9 cellular contexts compared by ENCODE assay signal in the genomic region with DNA sequence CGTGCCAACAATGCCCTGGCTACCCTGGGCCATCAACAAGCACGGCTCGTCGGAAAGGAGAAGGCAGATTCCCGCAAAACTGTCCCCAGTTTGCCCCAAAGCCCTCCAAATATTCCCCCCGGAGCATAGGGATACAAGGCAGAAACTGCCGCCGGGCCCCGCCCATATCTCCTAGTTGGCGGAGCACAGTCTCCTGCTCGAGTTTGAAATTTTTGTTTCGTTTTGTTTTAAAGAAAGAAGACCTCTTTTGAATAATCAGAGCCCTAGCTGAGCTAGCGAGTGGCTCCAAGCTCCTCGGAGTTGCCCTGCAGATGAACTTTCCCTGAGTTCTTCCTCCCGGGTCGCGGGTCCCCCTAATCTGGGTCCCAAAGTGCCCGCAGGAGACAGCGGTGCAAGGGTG.
DNase-seq lines count a peak whose midpoint lies in the region; ATAC-seq and TF ChIP-seq lines count a peak whose summit lies in the region.
"Had no signal": no experiment of that assay in that cellular context is flagged by ENCODE, and none has a peak within 500 bp of the region (broad histone marks: within the 10 kb centered on the region; RNA-seq: fewer than 3 reads in every experiment).

No MANE protein-coding gene starts in this region.

- TF ChIP-seq CTCF in AG04450 (IDR thresholded peaks at IDR 0.05; ENCODE audit: low read depth, low read length) (no peak), IMR-90 (conservative IDR thresholded peaks at IDR 0.05; ENCODE audit: low read depth, low read length) (no peak), endodermal cell (conservative IDR thresholded peaks at IDR 0.05) (no peak)

- no peak for TF ChIP-seq POLR2A in IMR-90 (IDR thresholded peaks at IDR 0.05; ENCODE audit: low read depth, low read length)

- H2BK20ac ChIP-seq in IMR-90 (ENCODE audit: low read depth, low read length), result no peak overlapping the region

- H3K18ac ChIP-seq in IMR-90 (ENCODE audit: low read depth, low read length), result no peak overlapping the region

- no TSS peak for BruUV-seq in IMR-90 (replicated peaks; lab: Mats Ljungman, UMichigan)

- H3K9me3 Mint-ChIP-seq in endodermal cell, result peaks cover 46% of the 10 kb centered on the region
- peaks cover 0 to 16% (median 4%) of the 10 kb centered on the region in 11 donors for H3K9me3 Mint-ChIP-seq in naive thymus-derived CD4-positive, alpha-beta T cell

- H2BK15ac ChIP-seq in IMR-90 (ENCODE audit: low read depth, low read length), result no peak overlapping the region

- H3K36me3 ChIP-seq in IMR-90 (ENCODE audit: control insufficient read depth, insufficient read depth, low read length), result no peaks in the 10 kb centered on the region
- H3K36me3 ChIP-seq in endodermal cell (ENCODE audit: control insufficient read depth, insufficient read depth, low read length), result no peaks in the 10 kb centered on the region
- no peaks in the 10 kb centered on the region for H3K36me3 ChIP-seq in naive thymus-derived CD4-positive, alpha-beta T cell (ENCODE audit: control insufficient read depth in 2 of 3, insufficient read depth in 3 of 3, low read length in 3 of 3)

- H3K27me3 Mint-ChIP-seq in endodermal cell (ENCODE audit: insufficient read depth), result peaks cover 5% of the 10 kb centered on the region
- H3K27me3 Mint-ChIP-seq in naive thymus-derived CD4-positive, alpha-beta T cell, result peaks cover 30 to 68% (median 51%) of the 10 kb centered on the region in 5 donors

- in situ Hi-C loops in IMR-90 (cut with MboI; ENCODE audit: low sequenced_read_pairs), result no loop called here

- H3K9me3 ChIP-seq in AG04450 (ENCODE audit: control insufficient read depth, insufficient read depth, low read length) (no peaks in the 10 kb centered on the region; the same call in 1 of the 2 replicates), IMR-90 (ENCODE audit: control insufficient read depth, insufficient read depth, low read length) (peaks cover 8% of the 10 kb centered on the region; the same call in 1 of the 2 replicates), endodermal cell (ENCODE audit: control insufficient read depth, low read length) (no peaks in the 10 kb centered on the region)
- H3K9me3 ChIP-seq in naive thymus-derived CD4-positive, alpha-beta T cell (ENCODE audit: control insufficient read depth in 2 of 3, low read length in 3 of 3), result no peaks in the 10 kb centered on the region

- no peak overlapping the region for H2AFZ ChIP-seq in IMR-90 (replicated peaks; ENCODE audit: low read length, poor library complexity)

- WGBS in IMR-90 (ENCODE audit: extremely low coverage in 2 of 2, insufficient read length in 1 of 2), 2 experiments, result 3% methylated on average over 5 of the region's 19 CpGs; no CpG with 5 or more reads in 1 of the 2 experiments
- WGBS in endodermal cell (ENCODE audit: insufficient coverage in 1 of 2, insufficient read length in 1 of 2), 2 experiments, result 0 to 1% methylated on average over 2 to 19 of the region's 19 CpGs

- no peak overlapping the region for H3K56ac ChIP-seq in IMR-90 (ENCODE audit: extremely low read depth, insufficient read depth, low read length)

- H2BK120ac ChIP-seq in IMR-90 (ENCODE audit: low read depth, low read length), result no peak overlapping the region

- H3K4ac ChIP-seq in IMR-90 (ENCODE audit: low read depth, low read length), result no peak overlapping the region

- CTCF ChIA-PET in AG04450 (lab: Charles Lee), result no interaction called here
- CTCF ChIA-PET in IMR-90 (lab: Yijun Ruan, JAX), result no interaction called here
- CTCF ChIA-PET in naive thymus-derived CD4-positive, alpha-beta T cell (lab: Charles Lee), result no interaction called here

- no peak overlapping the region for H2AK9ac ChIP-seq in IMR-90 (replicated peaks; ENCODE audit: low read depth, low read length, poor library complexity)

- no peaks in the 10 kb centered on the region for H4K20me1 ChIP-seq in IMR-90 (ENCODE audit: insufficient read depth, low read length)

- H4K91ac ChIP-seq in IMR-90 (ENCODE audit: insufficient read depth, low read depth, low read length), result no peak overlapping the region

- H4K8ac ChIP-seq in IMR-90 (ENCODE audit: low read depth in 2 of 2, low read length in 2 of 2), result no peak overlapping the region

- dilution Hi-C loops in IMR-90 (cut with HindIII; ENCODE audit: low sequenced_read_pairs, unreplicated experiment), result no loop called here

- H3K9me1 ChIP-seq in IMR-90 (ENCODE audit: insufficient read depth, low read length), result no peaks in the 10 kb centered on the region

- H2BK5ac ChIP-seq in IMR-90 (ENCODE audit: low read depth, low read length, poor library complexity, severe bottlenecking), result no peak overlapping the region

- H3K4me3 ChIP-seq in AG04450 (ENCODE audit: low read depth, low read length), result peak overlapping the region; percentile 32; the same call in 1 of the 2 replicates
- peak overlapping the region; percentile 17; the same call in 1 of the 2 replicates for H3K4me3 ChIP-seq in IMR-90 (ENCODE audit: insufficient read depth, low read depth, low read length)
- H3K4me3 ChIP-seq in endodermal cell (ENCODE audit: low read length), result peak overlapping the region; percentile 81
- peak overlapping the region; percentile 51 for H3K4me3 ChIP-seq in naive thymus-derived CD4-positive, alpha-beta T cell (ENCODE audit: low read length)

- no peaks in the 10 kb centered on the region for H3K36me3 Mint-ChIP-seq in endodermal cell (ENCODE audit: low read depth)
- peaks cover 0 to 5% (median 0%) of the 10 kb centered on the region in 5 donors for H3K36me3 Mint-ChIP-seq in naive thymus-derived CD4-positive, alpha-beta T cell

- no peak for DNase-seq in AG04450 (ENCODE audit: low read depth, low spot score)
- DNase-seq in IMR-90, result no peak
- no peak for DNase-seq in endodermal cell
- no peak for DNase-seq in naive thymus-derived CD4-positive, alpha-beta T cell
- DNase-seq in activated gamma-delta T cell (lab: John Stamatoyannopoulos, UW), result no peak
- DNase-seq in stimulated activated CD4-positive, alpha-beta T cell treated with anti-CD3 and anti-CD28 coated beads, Interleukin-2, amount 100 ng/mL, for 48 hours, result no peak

- no peak overlapping the region for H4K5ac ChIP-seq in IMR-90 (ENCODE audit: low read depth, low read length)

- H3K79me1 ChIP-seq in IMR-90 (ENCODE audit: low read depth in 1 of 2, low read length in 2 of 2), result no peaks in the 10 kb centered on the region

- no peak for TF ChIP-seq RAD21 in IMR-90 (IDR thresholded peaks at IDR 0.05; ENCODE audit: low read length)

- no peak overlapping the region for H3K14ac ChIP-seq in IMR-90 (replicated peaks; ENCODE audit: low read depth, low read length)

- ATAC-seq in IMR-90 (ENCODE audit: low read depth), result no peak
- ATAC-seq in naive thymus-derived CD4-positive, alpha-beta T cell, result peak; percentile 22
- no peak for ATAC-seq in HG02981 (IDR thresholded peaks at IDR 0.05; ENCODE audit: unreplicated experiment)
- ATAC-seq in GM21825 (IDR thresholded peaks at IDR 0.05; ENCODE audit: unreplicated experiment), result no peak

- peak overlapping the region; percentile 61; the same call in 1 of the 2 replicates for H3K4me2 ChIP-seq in IMR-90 (ENCODE audit: low read depth, low read length)

- POLR2A ChIA-PET in AG04450 (lab: Yijun Ruan, JAX), result no interaction called here
- POLR2A ChIA-PET in IMR-90 (lab: Charles Lee; ENCODE audit: unreplicated experiment), result no interaction called here
- POLR2A ChIA-PET in naive thymus-derived CD4-positive, alpha-beta T cell (lab: Charles Lee), result no interaction called here

- no peak overlapping the region for H2AK5ac ChIP-seq in IMR-90 (ENCODE audit: low read depth, low read length)

- no peak overlapping the region for H3K23ac ChIP-seq in IMR-90 (ENCODE audit: low read depth, low read length)

- peak overlapping the region; percentile 84 for H3K27ac Mint-ChIP-seq in endodermal cell
- H3K27ac Mint-ChIP-seq in naive thymus-derived CD4-positive, alpha-beta T cell, result no peak overlapping the region

- H3K4me3 Mint-ChIP-seq in endodermal cell, result peak overlapping the region; percentile 62
- peak overlapping the region; percentile 55 to 86 (median 82) for H3K4me3 Mint-ChIP-seq in naive thymus-derived CD4-positive, alpha-beta T cell

- H3K27me3 ChIP-seq in AG04450 (ENCODE audit: control insufficient read depth, insufficient read depth, low read length) (peaks cover 20% of the 10 kb centered on the region), IMR-90 (ENCODE audit: control insufficient read depth, insufficient read depth, low read length) (peaks cover 17% of the 10 kb centered on the region), endodermal cell (ENCODE audit: control insufficient read depth, insufficient read depth, low read length, poor library complexity, severe bottlenecking) (no peaks in the 10 kb centered on the region)
- H3K27me3 ChIP-seq in naive thymus-derived CD4-positive, alpha-beta T cell (ENCODE audit: control insufficient read depth in 2 of 2, insufficient read depth in 2 of 2, low read length in 2 of 2), result peaks cover 0 to 26% of the 10 kb centered on the region in 2 donors

- H3K27ac ChIP-seq in AG04450 (ENCODE audit: low read depth, low read length) (no peak overlapping the region), IMR-90 (ENCODE audit: insufficient read depth, low read length) (no peak overlapping the region), endodermal cell (ENCODE audit: low read depth, low read length) (no peak overlapping the region)
- no peak overlapping the region for H3K27ac ChIP-seq in naive thymus-derived CD4-positive, alpha-beta T cell (ENCODE audit: low read depth, low read length)
- H3K27ac ChIP-seq: HL-60 had no signal

- H3K9ac ChIP-seq in IMR-90 (ENCODE audit: low read depth, low read length) (no peak overlapping the region), endodermal cell (ENCODE audit: extremely low read depth, low read length, poor library complexity, severe bottlenecking) (peak overlapping the region; percentile 25)

- peaks cover 19% of the 10 kb centered on the region for H3K4me1 Mint-ChIP-seq in endodermal cell
- H3K4me1 Mint-ChIP-seq in naive thymus-derived CD4-positive, alpha-beta T cell, result peaks cover 0 to 24% (median 10%) of the 10 kb centered on the region in 7 donors

- intact Hi-C loops in IMR-90 (cut with micrococcal nuclease), result no loop called here
- intact Hi-C loops in naive thymus-derived CD4-positive, alpha-beta T cell (cut with micrococcal nuclease), result loop anchor here in 1 of 2 donors (2.0 kb wide), 1 partner anchor 141 kb away; no protein-coding TSS in a partner anchor

- no peaks in the 10 kb centered on the region for H3K4me1 ChIP-seq in IMR-90 (ENCODE audit: control insufficient read depth, insufficient read depth, low read length)
- no peaks in the 10 kb centered on the region for H3K4me1 ChIP-seq in endodermal cell (ENCODE audit: control insufficient read depth, insufficient read depth, low read length)
- peaks cover 0 to 13% of the 10 kb centered on the region in 2 donors for H3K4me1 ChIP-seq in naive thymus-derived CD4-positive, alpha-beta T cell (ENCODE audit: control insufficient read depth in 2 of 2, insufficient read depth in 2 of 2, low read length in 2 of 2)

Comparison
In these comparisons a context has a peak if more than half of its experiments do, and no peak if none do; other contexts are left out.
1. H3K4me3 ChIP-seq: peak in every context shown above with its lines; median percentile 81 in endodermal cell; 51 in naive thymus-derived CD4-positive, alpha-beta T cell; 32 in AG04450; 17 in IMR-90.